ENCODE assay signal across 1 cellular context in the genomic region with DNA sequence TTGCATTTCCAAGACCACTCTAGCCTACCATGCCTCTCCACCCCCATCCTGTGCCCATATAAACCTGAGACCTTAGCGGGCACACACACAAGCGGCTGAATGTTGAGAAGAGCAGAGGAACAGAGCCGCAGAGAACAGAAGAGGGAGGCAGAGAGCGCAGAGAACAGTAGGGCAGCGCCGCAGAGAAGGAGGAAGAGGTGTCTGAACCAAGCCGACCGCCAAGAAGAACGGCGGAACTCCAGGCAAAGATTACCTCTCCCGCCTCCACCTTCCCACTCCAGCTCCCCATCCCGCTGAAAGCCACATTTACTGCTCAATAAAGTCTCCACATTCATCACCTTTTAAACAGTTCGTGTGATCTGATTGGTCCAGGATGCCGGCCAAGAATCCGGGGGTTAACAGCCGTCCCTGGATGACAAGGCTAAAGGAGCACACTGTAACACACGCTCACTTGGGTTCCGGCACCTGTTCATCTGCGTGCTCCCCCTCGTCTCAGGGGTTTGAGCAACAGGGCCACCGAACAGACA.
TF ChIP-seq lines count a peak whose summit lies in the region.

No MANE protein-coding gene starts in this region.

TF ChIP-seq in H1, 55 proteins besides CTCF, POLR2A, EP300 and RAD21 (continued from another document):
- no peak for TF ChIP-seq SP4 (IDR thresholded peaks at IDR 0.05; ENCODE audit: low read length)
